ENCODE assay signal across 15 cellular contexts in genomic region chrX:111914398-111915092, GRCh38. TPM values are rescaled to one million over a fixed set of nuclear protein-coding genes. Genes with fewer than 3 reads are reported as not detected.
DNase-seq lines count a peak whose midpoint lies in the region; ATAC-seq, FAIRE-seq and TF ChIP-seq lines count a peak whose summit lies in the region.
"Had no signal": no experiment of that assay in that cellular context is flagged by ENCODE, and none has a peak within 500 bp of the region (broad histone marks: within the 10 kb centered on the region; RNA-seq: fewer than 3 reads in every experiment).

No MANE protein-coding gene starts in this region.

- H3K27me3 ChIP-seq in OCI-LY3 (ENCODE audit: low read depth, low read length) (no peaks in the 10 kb centered on the region), heart left ventricle (peaks cover 0 to 27% (median 0%) of the 10 kb centered on the region in 9 donors)

- DNase-seq in NCI-H510A treated with DMSO at 0.1 percent for 48 hours (lab: John Stamatoyannopoulos, UW) (peak; percentile 3), NCI-H510A (lab: John Stamatoyannopoulos, UW) (no peak), globus pallidus (ENCODE audit: low spot score) (peak; percentile 2), urothelium cell line (ENCODE audit: low spot score) (peak; percentile 1), SHP77 treated with DMSO at 0.1 percent for 48 hours (lab: John Stamatoyannopoulos, UW) (no peak), heart left ventricle (no peak)
- no peak for DNase-seq in activated CD4-positive, alpha-beta T cell treated with anti-CD3 and anti-CD28 coated beads, Interleukin-2, amount 10 ng/mL, durations not matched to agents 7 days and 5 days
- DNase-seq: amniotic stem cell, cortex of kidney, NCI-H2081 treated with DMSO at 0.1 percent for 48 hours had no signal

- CTCF ChIA-PET in activated CD4-positive, alpha-beta T cell treated with anti-CD3 and anti-CD28 coated beads, Interleukin-2, amount 10 ng/mL, durations not matched to agents 7 days and 5 days (lab: Charles Lee) = no interaction called here

- H3K27ac ChIP-seq in OCI-LY3 (ENCODE audit: low read length) = no peak overlapping the region
- H3K27ac ChIP-seq in heart left ventricle = no peak overlapping the region
- H3K27ac ChIP-seq: A549 had no signal

- peaks cover 3% of the 10 kb centered on the region for H3K9me3 Mint-ChIP-seq in activated CD4-positive, alpha-beta T cell treated with anti-CD3 and anti-CD28 coated beads, Interleukin-2, amount 10 ng/mL, durations not matched to agents 7 days and 5 days

- no peaks in the 10 kb centered on the region for H3K27me3 Mint-ChIP-seq in activated CD4-positive, alpha-beta T cell treated with anti-CD3 and anti-CD28 coated beads, Interleukin-2, amount 10 ng/mL, durations not matched to agents 7 days and 5 days
- H3K27me3 Mint-ChIP-seq: IgD-negative memory B cell had no signal

- POLR2A ChIA-PET in activated CD4-positive, alpha-beta T cell treated with anti-CD3 and anti-CD28 coated beads, Interleukin-2, amount 10 ng/mL, durations not matched to agents 7 days and 5 days (lab: Charles Lee) = no interaction called here

- TF ChIP-seq POLR2A in heart left ventricle (IDR thresholded peaks at IDR 0.05) = no peak

- no peak overlapping the region for H3K4me3 Mint-ChIP-seq in activated CD4-positive, alpha-beta T cell treated with anti-CD3 and anti-CD28 coated beads, Interleukin-2, amount 10 ng/mL, durations not matched to agents 7 days and 5 days
- H3K4me3 Mint-ChIP-seq: IgD-negative memory B cell had no signal

- H3K36me3 ChIP-seq in OCI-LY3 (replicated peaks; ENCODE audit: low read depth, low read length) (no peaks in the 10 kb centered on the region), heart left ventricle (no peaks in the 10 kb centered on the region)

- H3K4me1 Mint-ChIP-seq in activated CD4-positive, alpha-beta T cell treated with anti-CD3 and anti-CD28 coated beads, Interleukin-2, amount 10 ng/mL, durations not matched to agents 7 days and 5 days = no peaks in the 10 kb centered on the region

- TF ChIP-seq CTCF in OCI-LY3 (IDR thresholded peaks at IDR 0.05; ENCODE audit: low read depth, low read length) (no peak), heart left ventricle (IDR thresholded peaks at IDR 0.05) (no peak)

- H3K9ac ChIP-seq in OCI-LY3 (ENCODE audit: low read length) = no peak overlapping the region

- ATAC-seq in heart left ventricle = no peak

- 0 out of 2 replicates have a peak overlapping the region, but pooled peaks have one; percentile 25 for H2AFZ ChIP-seq in OCI-LY3 (ENCODE audit: low read depth, low read length)

- H3K4me3 ChIP-seq in OCI-LY3 (ENCODE audit: low read length) (peak overlapping the region; percentile 36; the same call in 1 of the 2 replicates), heart left ventricle (no peak overlapping the region)
- H3K4me3 ChIP-seq: A549 had no signal

- no peak for FAIRE-seq in urothelium cell line (lab: Jason Lieb, UNC)
- FAIRE-seq: A549, H54 had no signal

- H3K79me2 ChIP-seq in OCI-LY3 (ENCODE audit: low read length) = no peaks in the 10 kb centered on the region

- no peaks in the 10 kb centered on the region for H4K20me1 ChIP-seq in OCI-LY3 (ENCODE audit: insufficient read depth, low read length)

- no peak overlapping the region for H3K27ac Mint-ChIP-seq in activated CD4-positive, alpha-beta T cell treated with anti-CD3 and anti-CD28 coated beads, Interleukin-2, amount 10 ng/mL, durations not matched to agents 7 days and 5 days
- H3K27ac Mint-ChIP-seq: IgD-negative memory B cell had no signal

- intact Hi-C loops in heart left ventricle (cut with DNase I) = no loop called here

- WGBS in heart left ventricle, 4 donors = 49 to 68% (median 59%) methylated on average over 7 of the region's 7 CpGs

- no peaks in the 10 kb centered on the region for H3K36me3 Mint-ChIP-seq in activated CD4-positive, alpha-beta T cell treated with anti-CD3 and anti-CD28 coated beads, Interleukin-2, amount 10 ng/mL, durations not matched to agents 7 days and 5 days (ENCODE audit: low read depth)
- H3K36me3 Mint-ChIP-seq: IgD-negative memory B cell had no signal

- no peaks in the 10 kb centered on the region for H3K9me3 ChIP-seq in OCI-LY3 (ENCODE audit: insufficient read depth, low read length)
- no peaks in the 10 kb centered on the region for H3K9me3 ChIP-seq in heart left ventricle
- H3K9me3 ChIP-seq: A549 had no signal

- peaks cover 13% of the 10 kb centered on the region for H3K4me1 ChIP-seq in OCI-LY3 (ENCODE audit: low read length)
- H3K4me1 ChIP-seq in heart left ventricle = no peaks in the 10 kb centered on the region
- H3K4me1 ChIP-seq: A549 had no signal

- peak overlapping the region; percentile 60 for H3K4me2 ChIP-seq in OCI-LY3 (ENCODE audit: low read length)
- H3K4me2 ChIP-seq: A549 had no signal

RNA-seq across cellular contexts. Expression of gene TRPC5OS, which starts 38.6 kb away (rescaled TPM):
- total RNA-seq in heart left ventricle = not detected
- polyA plus RNA-seq in heart left ventricle = not detected
- total RNA-seq in activated CD4-positive, alpha-beta T cell treated with anti-CD3 and anti-CD28 coated beads, Interleukin-2, amount 10 ng/mL, durations not matched to agents 7 days and 5 days = not detected
- polyA plus RNA-seq: A549, IgD-negative memory B cell, neural cell had no signal

Comparison
In these comparisons a context has a peak if more than half of its experiments do, and no peak if none do; other contexts are left out.
1. DNase-seq: peak in NCI-H510A treated with DMSO at 0.1 percent for 48 hours (single experiment), globus pallidus (single experiment) and urothelium cell line (single experiment); none in NCI-H510A (single experiment), SHP77 treated with DMSO at 0.1 percent for 48 hours (single experiment), heart left ventricle (0 of 5) and activated CD4-positive, alpha-beta T cell treated with anti-CD3 and anti-CD28 coated beads, Interleukin-2, amount 10 ng/mL, durations not matched to agents 7 days and 5 days (single experiment).